Comparison of ENCODE assay signal across 7 cellular contexts in the genomic region with DNA sequence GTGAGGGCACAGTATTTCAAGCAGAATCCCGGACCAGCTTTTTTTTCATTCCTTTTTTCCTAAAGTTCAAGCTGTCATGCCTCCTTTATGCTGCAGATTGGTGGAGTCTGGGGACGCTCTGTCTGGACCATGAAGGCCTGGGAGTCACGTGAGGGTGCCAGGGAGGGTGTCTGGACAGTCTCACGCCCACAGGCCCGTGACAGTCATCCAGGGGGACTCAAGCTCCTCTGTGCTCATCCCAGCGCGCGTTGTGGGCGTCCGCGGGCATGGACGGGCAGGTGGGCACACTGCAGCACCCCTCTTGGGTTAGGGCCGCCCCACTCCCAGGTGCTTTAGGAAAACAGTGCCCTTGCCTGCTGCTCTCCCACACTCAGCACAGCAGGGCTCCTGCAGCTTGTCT. TPM values are rescaled to one million over a fixed set of nuclear protein-coding genes. Genes with fewer than 3 reads are reported as not detected.
"Had no signal": no experiment of that assay in that cellular context is flagged by ENCODE, and none has a peak within 500 bp of the region (broad histone marks: within the 10 kb centered on the region; RNA-seq: fewer than 3 reads in every experiment).

No MANE protein-coding gene starts in this region.

- DNase-seq: H9, HCEC 1CT, HFFc6, IMR-90 had no signal

- ATAC-seq: GM23338, K562 had no signal

- H3K4me3 ChIP-seq: GM23338, K562 had no signal

RNA-seq across cellular contexts. Expression of a gene that starts 4.8 kb away (rescaled TPM):
- total RNA-seq: HT-29 had no signal

RNA-seq across cellular contexts. Expression of a gene that starts 17.1 kb away (rescaled TPM):
- total RNA-seq: HT-29 had no signal
